In genomic region chr5:151073280-151073679, GRCh38 we compare ENCODE assay signal across 2 cellular contexts.
TF ChIP-seq lines count a peak whose summit lies in the region.

No MANE protein-coding gene starts in this region.

TF ChIP-seq in HEK293, 187 proteins besides CTCF, POLR2A, EP300 and RAD21:
- TF ChIP-seq, protein P1, sequence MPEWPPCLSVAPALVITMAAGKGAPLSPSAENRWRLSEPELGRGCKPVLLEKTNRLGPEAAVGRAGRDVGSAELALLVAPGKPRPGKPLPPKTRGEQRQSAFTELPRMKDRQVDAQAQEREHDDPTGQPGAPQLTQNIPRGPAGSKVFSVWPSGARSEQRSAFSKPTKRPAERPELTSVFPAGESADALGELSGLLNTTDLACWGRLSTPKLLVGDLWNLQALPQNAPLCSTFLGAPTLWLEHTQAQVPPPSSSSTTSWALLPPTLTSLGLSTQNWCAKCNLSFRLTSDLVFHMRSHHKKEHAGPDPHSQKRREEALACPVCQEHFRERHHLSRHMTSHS (tag by site-specific recombination; IDR thresholded peaks at IDR 0.05) = no peak
- TF ChIP-seq ZNF24 (tag by site-specific recombination; IDR thresholded peaks at IDR 0.05) = no peak
- no peak for TF ChIP-seq ZNF426 (tag by site-specific recombination; IDR thresholded peaks at IDR 0.05)
- TF ChIP-seq ZNF146 (tag by site-specific recombination; IDR thresholded peaks at IDR 0.05) = peak; percentile 98
- TF ChIP-seq, protein P2, sequence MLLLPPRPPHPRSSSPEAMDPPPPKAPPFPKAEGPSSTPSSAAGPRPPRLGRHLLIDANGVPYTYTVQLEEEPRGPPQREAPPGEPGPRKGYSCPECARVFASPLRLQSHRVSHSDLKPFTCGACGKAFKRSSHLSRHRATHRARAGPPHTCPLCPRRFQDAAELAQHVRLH (tag by site-specific recombination; IDR thresholded peaks at IDR 0.05) = peak; percentile 90

TF ChIP-seq in endothelial cell of umbilical vein, 7 proteins besides CTCF, POLR2A, EP300 and RAD21:
- TF ChIP-seq EZH2 (IDR thresholded peaks at IDR 0.05; ENCODE audit: borderline replicate concordance, low read depth, low read length, severe bottlenecking) = no peak
- no peak for TF ChIP-seq POLR2AphosphoS5 (IDR thresholded peaks at IDR 0.05; ENCODE audit: insufficient read depth, low read depth, low read length)
- TF ChIP-seq GATA2 (IDR thresholded peaks at IDR 0.05; ENCODE audit: insufficient read depth, insufficient read length, low read depth, low read length) = no peak
- TF ChIP-seq MYC (IDR thresholded peaks at IDR 0.05; ENCODE audit: low read depth, low read length) = no peak
- TF ChIP-seq JUN (IDR thresholded peaks at IDR 0.05; ENCODE audit: borderline replicate concordance, insufficient read depth, insufficient read length, low read depth) = no peak
- no peak for TF ChIP-seq FOS (IDR thresholded peaks at IDR 0.05; ENCODE audit: borderline replicate concordance, insufficient read depth, low read length)
- TF ChIP-seq, protein P3, sequence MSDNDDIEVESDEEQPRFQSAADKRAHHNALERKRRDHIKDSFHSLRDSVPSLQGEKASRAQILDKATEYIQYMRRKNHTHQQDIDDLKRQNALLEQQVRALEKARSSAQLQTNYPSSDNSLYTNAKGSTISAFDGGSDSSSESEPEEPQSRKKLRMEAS (IDR thresholded peaks at IDR 0.05; ENCODE audit: insufficient read depth, insufficient read length) = no peak
